In genomic region chr3:184777566-184778356, GRCh38 we compare ENCODE assay signal across 1 cellular context.
TF ChIP-seq lines count a peak whose summit lies in the region.

No MANE protein-coding gene starts in this region.

TF ChIP-seq in H1, 55 proteins besides CTCF, POLR2A, EP300 and RAD21 (continued from another document):
- TF ChIP-seq CHD7 (IDR thresholded peaks at IDR 0.05; ENCODE audit: insufficient replicate concordance, low read length) (no peak), CTBP2 (IDR thresholded peaks at IDR 0.05; ENCODE audit: borderline replicate concordance, insufficient read depth, insufficient read length, low read length) (no peak), SP1 (IDR thresholded peaks at IDR 0.05; ENCODE audit: low read depth, low read length) (no peak), RFX5 (IDR thresholded peaks at IDR 0.05; ENCODE audit: borderline replicate concordance, low read depth, low read length) (no peak), CBX5 (IDR thresholded peaks at IDR 0.05; ENCODE audit: low read depth, low read length) (no peak), USF2 (IDR thresholded peaks at IDR 0.05; ENCODE audit: low read length) (no peak), ATF2 (IDR thresholded peaks at IDR 0.05; ENCODE audit: low read length) (no peak), BACH1 (IDR thresholded peaks at IDR 0.05; ENCODE audit: low read length) (no peak), JUND (IDR thresholded peaks at IDR 0.05; ENCODE audit: low read length) (peak; percentile 52; the same call in 1 of the 2 replicates), SAP30 (IDR thresholded peaks at IDR 0.05; ENCODE audit: insufficient read depth, insufficient replicate concordance, low read length) (no peak), CREB1 (IDR thresholded peaks at IDR 0.05) (no peak), TEAD4 (IDR thresholded peaks at IDR 0.05; ENCODE audit: low read depth, low read length) (no peak), SIN3A (conservative IDR thresholded peaks at IDR 0.05 in 1 of 2, IDR thresholded peaks at IDR 0.05 in 1 of 2; ENCODE audit: low read depth in 1 of 2, low read length in 2 of 2) (no peak), SRF (IDR thresholded peaks at IDR 0.05; ENCODE audit: low read depth, low read length) (peak; percentile 29; the same call in 1 of the 2 replicates), GTF2F1 (IDR thresholded peaks at IDR 0.05; ENCODE audit: borderline replicate concordance, low read depth, low read length) (peak; percentile 52; the same call in 1 of the 2 replicates), POLR2AphosphoS5 (IDR thresholded peaks at IDR 0.05; ENCODE audit: low read depth, low read length) (no peak), ATF3 (IDR thresholded peaks at IDR 0.05; ENCODE audit: insufficient read depth, low read depth, low read length) (0 out of 2 replicates have a peak, but pooled peaks have one; percentile 9), PHF8 (conservative IDR thresholded peaks at IDR 0.05; ENCODE audit: low read depth, low read length) (no peak)
